ENCODE assay signal across 22 cellular contexts in the genomic region with DNA sequence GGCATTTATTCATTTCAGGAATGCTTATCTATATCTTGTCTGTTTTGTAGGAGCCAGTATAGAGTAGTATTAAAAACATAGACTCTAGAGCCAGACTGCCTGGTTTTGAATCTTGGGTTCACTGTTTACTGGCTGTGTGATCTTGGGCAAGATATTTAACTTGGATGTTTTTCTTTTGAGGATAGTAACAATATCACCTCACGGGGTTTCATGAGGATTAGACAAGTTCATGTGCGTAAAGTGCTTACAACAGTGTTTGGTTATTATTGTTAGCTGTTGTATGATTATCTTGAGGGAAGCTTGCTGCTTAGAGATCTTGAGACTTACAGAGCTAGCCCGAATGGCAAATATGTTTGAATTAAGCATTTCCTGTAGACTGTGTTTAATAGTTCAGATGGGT. TPM values are rescaled to one million over a fixed set of nuclear protein-coding genes. Genes with fewer than 3 reads are reported as not detected.
DNase-seq lines count a peak whose midpoint lies in the region; ATAC-seq lines count a peak whose summit lies in the region.
"Had no signal": no experiment of that assay in that cellular context is flagged by ENCODE, and none has a peak within 500 bp of the region (broad histone marks: within the 10 kb centered on the region; RNA-seq: fewer than 3 reads in every experiment).

No MANE protein-coding gene starts in this region.

- peaks cover 5% of the 10 kb centered on the region for H3K4me1 ChIP-seq in mesenchymal stem cell (ENCODE audit: control insufficient read depth, insufficient read depth, low read depth, low read length)

- peaks cover 15 to 87% of the 10 kb centered on the region in 2 experiments for H3K36me3 ChIP-seq in mesenchymal stem cell (ENCODE audit: control insufficient read depth in 1 of 2, insufficient read depth in 2 of 2, low read depth in 1 of 2, low read length in 2 of 2)

- peaks cover 17% of the 10 kb centered on the region for H3K79me1 ChIP-seq in mesenchymal stem cell (replicated peaks; ENCODE audit: low read length, poor library complexity, severe bottlenecking)

- H4K8ac ChIP-seq in mesenchymal stem cell (ENCODE audit: low read length): no peak overlapping the region

- no peak overlapping the region for H3K4me2 ChIP-seq in mesenchymal stem cell (ENCODE audit: low read length, poor library complexity, severe bottlenecking)

- H3K27ac ChIP-seq in mesenchymal stem cell (ENCODE audit: low read length, poor library complexity, severe bottlenecking): no peak overlapping the region
- H3K27ac ChIP-seq: esophagus squamous epithelium, HL-60, left lung, thoracic aorta had no signal

- H3K4me3 Mint-ChIP-seq in stimulated activated naive CD8-positive, alpha-beta T cell treated with anti-CD3 and anti-CD28 coated beads, Interleukin-15, Interleukin-2, amounts not matched to agents 100 ng/mL and 50 ng/mL, for 24 hours: no peak overlapping the region
- H3K4me3 Mint-ChIP-seq in stimulated activated naive CD8-positive, alpha-beta T cell treated with anti-CD3 and anti-CD28 coated beads, Interleukin-15, amount 100 ng/mL, for 72 hours: no peak overlapping the region
- no peak overlapping the region for H3K4me3 Mint-ChIP-seq in activated CD8-positive, alpha-beta T cell treated with anti-CD3 and anti-CD28 coated beads, Interleukin-2, amount 10 ng/mL, durations not matched to agents 7 days and 5 days

- no peak overlapping the region for H3K23ac ChIP-seq in mesenchymal stem cell (ENCODE audit: low read length in 2 of 2)

- peaks cover 80% of the 10 kb centered on the region for H3K36me3 Mint-ChIP-seq in stimulated activated naive CD8-positive, alpha-beta T cell treated with anti-CD3 and anti-CD28 coated beads, Interleukin-15, Interleukin-2, amounts not matched to agents 100 ng/mL and 50 ng/mL, for 24 hours (ENCODE audit: low read depth)
- peaks cover 85% of the 10 kb centered on the region for H3K36me3 Mint-ChIP-seq in activated CD8-positive, alpha-beta T cell treated with anti-CD3 and anti-CD28 coated beads, Interleukin-2, amount 10 ng/mL, durations not matched to agents 7 days and 5 days (ENCODE audit: low read depth)

- CTCF ChIA-PET in activated CD8-positive, alpha-beta T cell treated with anti-CD3 and anti-CD28 coated beads, Interleukin-2, amount 10 ng/mL, durations not matched to agents 7 days and 5 days (lab: Charles Lee): interaction anchor here (1.2 to 1.4 kb wide), 2 partner anchors 10 to 63 kb away, joined by 3 to 6 read pairs; no protein-coding TSS in a partner anchor

- H2BK120ac ChIP-seq in mesenchymal stem cell (ENCODE audit: low read depth, low read length): no peak overlapping the region

- no peak overlapping the region for H2BK5ac ChIP-seq in mesenchymal stem cell (ENCODE audit: low read depth, low read length, poor library complexity, severe bottlenecking)

- H3K4me3 ChIP-seq in mesenchymal stem cell (ENCODE audit: insufficient read depth in 1 of 2, low read depth in 1 of 2, low read length in 2 of 2): no peak overlapping the region
- H3K4me3 ChIP-seq: esophagus squamous epithelium, left lung, thoracic aorta had no signal

- no peaks in the 10 kb centered on the region for H3K27me3 Mint-ChIP-seq in stimulated activated naive CD8-positive, alpha-beta T cell treated with anti-CD3 and anti-CD28 coated beads, Interleukin-15, Interleukin-2, amounts not matched to agents 100 ng/mL and 50 ng/mL, for 24 hours
- no peaks in the 10 kb centered on the region for H3K27me3 Mint-ChIP-seq in stimulated activated naive CD8-positive, alpha-beta T cell treated with anti-CD3 and anti-CD28 coated beads, Interleukin-15, amount 100 ng/mL, for 72 hours
- H3K27me3 Mint-ChIP-seq in activated CD8-positive, alpha-beta T cell treated with anti-CD3 and anti-CD28 coated beads, Interleukin-2, amount 10 ng/mL, durations not matched to agents 7 days and 5 days (ENCODE audit: low read depth): no peaks in the 10 kb centered on the region

- no peak overlapping the region for H3K9ac ChIP-seq in mesenchymal stem cell (ENCODE audit: low read length)

- H2BK15ac ChIP-seq in mesenchymal stem cell (ENCODE audit: low read depth, poor library complexity, severe bottlenecking): no peak overlapping the region

- 79% methylated on average over 3 of the region's 3 CpGs for WGBS in mesenchymal stem cell

- H2AFZ ChIP-seq in mesenchymal stem cell (ENCODE audit: low read depth, low read length): no peak overlapping the region

- H3K4ac ChIP-seq in mesenchymal stem cell (ENCODE audit: low read depth in 1 of 2, low read length in 2 of 2): no peak overlapping the region

- no peak for ATAC-seq in stimulated activated naive CD8-positive, alpha-beta T cell treated with anti-CD3 and anti-CD28 coated beads, Interleukin-15, amount 100 ng/mL, for 72 hours
- ATAC-seq in activated CD8-positive, alpha-beta T cell treated with anti-CD3 and anti-CD28 coated beads, Interleukin-2, amount 10 ng/mL, durations not matched to agents 7 days and 5 days: no peak
- no peak for ATAC-seq in GM19467 (IDR thresholded peaks at IDR 0.05; ENCODE audit: unreplicated experiment)
- ATAC-seq: left lung, PC-3, right cardiac atrium had no signal

- no peaks in the 10 kb centered on the region for H3K9me3 ChIP-seq in mesenchymal stem cell (ENCODE audit: control insufficient read depth, low read length)
- H3K9me3 ChIP-seq: esophagus squamous epithelium, left lung, thoracic aorta had no signal

- peak overlapping the region; percentile 77 for H3K27ac Mint-ChIP-seq in stimulated activated naive CD8-positive, alpha-beta T cell treated with anti-CD3 and anti-CD28 coated beads, Interleukin-15, Interleukin-2, amounts not matched to agents 100 ng/mL and 50 ng/mL, for 24 hours
- no peak overlapping the region for H3K27ac Mint-ChIP-seq in stimulated activated naive CD8-positive, alpha-beta T cell treated with anti-CD3 and anti-CD28 coated beads, Interleukin-15, amount 100 ng/mL, for 72 hours
- peak overlapping the region; percentile 92 for H3K27ac Mint-ChIP-seq in activated CD8-positive, alpha-beta T cell treated with anti-CD3 and anti-CD28 coated beads, Interleukin-2, amount 10 ng/mL, durations not matched to agents 7 days and 5 days

- H3K14ac ChIP-seq in mesenchymal stem cell (ENCODE audit: low read length in 2 of 2): no peak overlapping the region

- POLR2A ChIA-PET in activated CD8-positive, alpha-beta T cell treated with anti-CD3 and anti-CD28 coated beads, Interleukin-2, amount 10 ng/mL, durations not matched to agents 7 days and 5 days (lab: Charles Lee): no interaction called here

- no peak overlapping the region for H2AK5ac ChIP-seq in mesenchymal stem cell (ENCODE audit: low read length, severe bottlenecking)

- no peak for DNase-seq in stimulated activated naive CD8-positive, alpha-beta T cell treated with anti-CD3 and anti-CD28 coated beads, Interleukin-15, amount 100 ng/mL, for 72 hours
- DNase-seq in activated CD8-positive, alpha-beta T cell treated with anti-CD3 and anti-CD28 coated beads, Interleukin-2, amount 10 ng/mL, durations not matched to agents 7 days and 5 days: no peak
- DNase-seq in mesenchymal stem cell (peak; percentile 33), NCI-H146 (lab: John Stamatoyannopoulos, UW) (no peak), iPS-NIHi7 (ENCODE audit: extremely low spot score) (no peak), iPS-NIHi11 (ENCODE audit: low spot score) (no peak)
- DNase-seq: activated CD4-positive, alpha-beta T cell treated with anti-CD3 and anti-CD28 coated beads for 48 hours; DMS79 treated with DMSO at 0.1 percent for 48 hours; effector CD4-positive, alpha-beta T cell; esophagus squamous epithelium; left lung; NCI-H1417 treated with DMSO at 0.1 percent for 48 hours; NCI-H2171 treated with DMSO at 0.1 percent for 48 hours; NCI-H774; occipital lobe; PC-3; right cardiac atrium had no signal

- no peaks in the 10 kb centered on the region for H3K27me3 ChIP-seq in mesenchymal stem cell (ENCODE audit: control insufficient read depth in 1 of 2, insufficient read depth in 1 of 2, low read length in 2 of 2)
- H3K27me3 ChIP-seq: esophagus squamous epithelium, left lung had no signal

- no peaks in the 10 kb centered on the region for H3K9me3 Mint-ChIP-seq in stimulated activated naive CD8-positive, alpha-beta T cell treated with anti-CD3 and anti-CD28 coated beads, Interleukin-15, Interleukin-2, amounts not matched to agents 100 ng/mL and 50 ng/mL, for 24 hours
- H3K9me3 Mint-ChIP-seq in stimulated activated naive CD8-positive, alpha-beta T cell treated with anti-CD3 and anti-CD28 coated beads, Interleukin-15, amount 100 ng/mL, for 72 hours: peaks cover 7 to 10% of the 10 kb centered on the region in 2 donors
- no peaks in the 10 kb centered on the region for H3K9me3 Mint-ChIP-seq in activated CD8-positive, alpha-beta T cell treated with anti-CD3 and anti-CD28 coated beads, Interleukin-2, amount 10 ng/mL, durations not matched to agents 7 days and 5 days (ENCODE audit: insufficient read depth)

- H3K18ac ChIP-seq in mesenchymal stem cell (ENCODE audit: low read depth in 1 of 2, low read length in 2 of 2): no peak overlapping the region

- H2BK12ac ChIP-seq in mesenchymal stem cell (ENCODE audit: low read length in 2 of 2): no peak overlapping the region

- H4K91ac ChIP-seq in mesenchymal stem cell (ENCODE audit: low read length): no peak overlapping the region

- peaks cover 72% of the 10 kb centered on the region for H3K4me1 Mint-ChIP-seq in stimulated activated naive CD8-positive, alpha-beta T cell treated with anti-CD3 and anti-CD28 coated beads, Interleukin-15, Interleukin-2, amounts not matched to agents 100 ng/mL and 50 ng/mL, for 24 hours (ENCODE audit: low read depth)
- H3K4me1 Mint-ChIP-seq in stimulated activated naive CD8-positive, alpha-beta T cell treated with anti-CD3 and anti-CD28 coated beads, Interleukin-15, amount 100 ng/mL, for 72 hours: peaks cover 78% of the 10 kb centered on the region
- peaks cover 65% of the 10 kb centered on the region for H3K4me1 Mint-ChIP-seq in activated CD8-positive, alpha-beta T cell treated with anti-CD3 and anti-CD28 coated beads, Interleukin-2, amount 10 ng/mL, durations not matched to agents 7 days and 5 days (ENCODE audit: low read depth)

RNA-seq across cellular contexts. Expression of a gene that starts 40.2 kb away (rescaled TPM):
- total RNA-seq in activated CD8-positive, alpha-beta T cell treated with anti-CD3 and anti-CD28 coated beads, Interleukin-2, amount 10 ng/mL, durations not matched to agents 7 days and 5 days: not detected
- 2.9 TPM for polyA plus RNA-seq in mesenchymal stem cell (2013, experiment 1 of 2)
- 3.2 TPM for polyA plus RNA-seq in mesenchymal stem cell (2013, experiment 2 of 2)
- total RNA-seq: mononuclear cell, thoracic aorta had no signal

RNA-seq across cellular contexts. Expression of a gene that starts 50.2 kb away (rescaled TPM):
- total RNA-seq in activated CD8-positive, alpha-beta T cell treated with anti-CD3 and anti-CD28 coated beads, Interleukin-2, amount 10 ng/mL, durations not matched to agents 7 days and 5 days: 100 to 1,000 TPM; 365 to 389 TPM
- polyA plus RNA-seq in mesenchymal stem cell (2013, experiment 1 of 2): 316 TPM
- polyA plus RNA-seq in mesenchymal stem cell (2013, experiment 2 of 2): 326 TPM

Comparison
In these comparisons a context has a peak if more than half of its experiments do, and no peak if none do; other contexts are left out.
1. H3K27ac Mint-ChIP-seq: peak in stimulated activated naive CD8-positive, alpha-beta T cell treated with anti-CD3 and anti-CD28 coated beads, Interleukin-15, Interleukin-2, amounts not matched to agents 100 ng/mL and 50 ng/mL, for 24 hours (single experiment) and activated CD8-positive, alpha-beta T cell treated with anti-CD3 and anti-CD28 coated beads, Interleukin-2, amount 10 ng/mL, durations not matched to agents 7 days and 5 days (single experiment); none in stimulated activated naive CD8-positive, alpha-beta T cell treated with anti-CD3 and anti-CD28 coated beads, Interleukin-15, amount 100 ng/mL, for 72 hours (0 of 2).